ENCODE assay signal across 8 cellular contexts in the genomic region with DNA sequence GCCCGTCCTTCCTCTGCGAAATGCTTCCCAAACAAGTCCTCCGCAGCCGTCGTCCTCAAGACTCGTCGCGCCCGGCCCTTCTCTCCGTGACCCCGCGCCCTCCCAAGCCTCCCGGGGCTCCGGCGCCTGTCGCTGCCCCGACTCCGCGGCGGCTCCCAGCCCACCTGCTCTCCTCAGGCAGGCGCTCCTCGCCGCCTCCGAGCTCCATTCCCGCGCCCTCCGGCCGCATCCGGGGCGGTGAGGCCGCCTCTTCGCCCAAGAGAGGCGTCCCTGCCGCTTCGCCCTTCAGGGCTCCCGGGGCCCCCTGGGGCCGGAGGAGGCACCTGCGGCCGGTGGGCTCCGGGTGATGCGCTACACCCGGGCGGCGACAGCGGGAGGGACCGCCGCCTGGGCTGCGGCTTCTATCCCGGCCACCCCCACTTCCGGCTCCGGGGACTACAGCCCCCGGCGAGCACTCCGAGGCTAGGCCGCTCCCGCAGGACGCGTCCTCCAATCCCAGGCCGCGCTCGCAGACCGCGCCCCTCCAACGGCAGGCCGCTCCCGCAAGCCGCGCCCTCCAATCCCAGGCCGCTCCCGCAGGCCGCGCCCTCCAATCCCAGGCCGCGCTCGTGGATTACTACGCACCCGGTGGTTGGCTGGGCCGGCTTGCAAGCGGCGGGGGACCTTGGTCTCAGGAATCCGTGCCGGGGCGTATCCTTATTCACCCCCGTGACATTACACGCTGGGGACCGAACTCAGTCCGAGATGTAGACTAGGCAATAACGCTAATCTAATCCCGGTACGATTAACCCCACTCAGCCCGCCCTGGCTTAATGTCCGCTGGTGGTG. TPM values are rescaled to one million over a fixed set of nuclear protein-coding genes. Genes with fewer than 3 reads are reported as not detected.
DNase-seq lines count a peak whose midpoint lies in the region; ATAC-seq lines count a peak whose summit lies in the region.

A gene (minus strand): TSS at position 414 of the 828 bp plus-strand sequence. CDS start 185 bp downstream, at position 229.

- peak; percentile 77 for ATAC-seq in GM21360 (IDR thresholded peaks at IDR 0.05; ENCODE audit: unreplicated experiment)

- no peaks in the 10 kb centered on the region for H3K36me3 ChIP-seq in effector memory CD4-positive, alpha-beta T cell (ENCODE audit: control insufficient read depth, insufficient read depth, low read length)

- DNase-seq in COLO829 (ENCODE audit: low spot score), result peak; percentile 86
- DNase-seq in HT1080 (ENCODE audit: low read depth), result peak; percentile 98
- peak; percentile 98 to 100 for DNase-seq in NOMO-1 (lab: John Stamatoyannopoulos, UW; ENCODE audit: unreplicated experiment in 2 of 2)
- peak; percentile 89 to 92 (median 90) for DNase-seq in effector memory CD4-positive, alpha-beta T cell
- DNase-seq in medulla oblongata (ENCODE audit: extremely low spot score), result peak; percentile 97
- peak; percentile 91 to 92 (median 91) for DNase-seq in stimulated activated CD4-positive, alpha-beta T cell treated with anti-CD3 and anti-CD28 coated beads, TNF-alpha, amount 100 ng/mL, for 48 hours (ENCODE audit: low read depth in 3 of 3)

- no peaks in the 10 kb centered on the region for H3K9me3 ChIP-seq in effector memory CD4-positive, alpha-beta T cell (ENCODE audit: control insufficient read depth, low read length)

- no peaks in the 10 kb centered on the region for H3K27me3 ChIP-seq in effector memory CD4-positive, alpha-beta T cell (replicated peaks; ENCODE audit: control insufficient read depth, insufficient read depth, low read length, poor library complexity, severe bottlenecking)

- H3K4me3 ChIP-seq in effector memory CD4-positive, alpha-beta T cell (ENCODE audit: insufficient read depth, low read depth, low read length, poor library complexity, severe bottlenecking), result peak within 1 kb of the TSS; percentile 93

- POLR2A ChIA-PET in activated CD8-positive, alpha-beta memory T cell treated with anti-CD3 and anti-CD28 coated beads for 36 hours (lab: Charles Lee), result interaction anchor here (0.6 to 2.4 kb wide), 6 partner anchors 10 to 869 kb away, joined by 3 to 7 read pairs (median 6); a partner anchor contains a TSS

- H3K27ac ChIP-seq in effector memory CD4-positive, alpha-beta T cell (ENCODE audit: insufficient read depth, low read length, poor library complexity, severe bottlenecking), result peak within 1 kb of the TSS; percentile 61

- peaks cover 18% of the 10 kb centered on the region for H3K4me1 ChIP-seq in effector memory CD4-positive, alpha-beta T cell (ENCODE audit: control insufficient read depth, insufficient read depth, low read length, poor library complexity, severe bottlenecking)

- CTCF ChIA-PET in activated CD8-positive, alpha-beta memory T cell treated with anti-CD3 and anti-CD28 coated beads for 36 hours (lab: Charles Lee), result interaction anchor here (0.6 to 1.1 kb wide), 3 partner anchors 16 to 49 kb away, joined by 3 read pairs; no protein-coding TSS in a partner anchor

RNA-seq across cellular contexts. Expression of the gene that starts here (rescaled TPM):
- total RNA-seq in HT1080 (2014; rRNA removed; shearing (Covaris generic)), result 21.0 and 42.9 TPM in 2 replicates
- 24.1 and 28.4 TPM in 2 replicates for polyA plus RNA-seq in HT1080 (2015; cell fraction: cytosol; rRNA removed)
- 37.9 and 44.7 TPM in 2 replicates for polyA plus RNA-seq in HT1080 (2015; cell fraction: nucleus; rRNA removed)
- 10 to 100 TPM; 33.9 to 38.2 TPM for total RNA-seq in activated CD8-positive, alpha-beta memory T cell treated with anti-CD3 and anti-CD28 coated beads for 36 hours

Comparison
In these comparisons a context has a peak if more than half of its experiments do, and no peak if none do; other contexts are left out.
1. Peak in every context shown above with its lines: DNase-seq, ATAC-seq, H3K4me3 ChIP-seq and H3K27ac ChIP-seq.